1 cellular context compared by ENCODE assay signal in the genomic region with DNA sequence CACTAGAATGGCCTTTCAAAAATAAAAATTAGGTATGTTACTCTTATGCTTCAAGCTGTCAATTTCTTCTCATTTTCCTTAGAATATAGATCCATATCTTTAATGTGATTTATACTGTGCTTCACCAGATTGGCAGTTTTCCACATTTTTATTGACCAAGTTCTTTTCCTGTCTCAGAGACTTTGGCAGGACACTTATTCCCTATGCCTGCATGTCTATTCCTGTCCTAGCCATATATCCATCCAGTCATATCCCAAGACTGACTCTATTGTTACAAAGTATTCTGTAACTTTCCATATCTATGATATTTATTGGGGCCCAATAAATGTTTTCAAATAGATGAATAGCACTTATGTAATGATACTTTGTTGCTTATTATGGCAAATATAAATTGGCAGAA.
TF ChIP-seq lines count a peak whose summit lies in the region.

No MANE protein-coding gene starts in this region.

TF ChIP-seq in endothelial cell of umbilical vein, 7 proteins besides CTCF, POLR2A, EP300 and RAD21 (continued from another document):
- no peak for TF ChIP-seq GATA2 (IDR thresholded peaks at IDR 0.05; ENCODE audit: insufficient read depth, insufficient read length, low read depth, low read length)
